In genomic region chr2:33304032-33304864, GRCh38 we compare ENCODE assay signal across 20 cellular contexts.
DNase-seq lines count a peak whose midpoint lies in the region; ATAC-seq and TF ChIP-seq lines count a peak whose summit lies in the region.
"Had no signal": no experiment of that assay in that cellular context is flagged by ENCODE, and none has a peak within 500 bp of the region (broad histone marks: within the 10 kb centered on the region; RNA-seq: fewer than 3 reads in every experiment).

No MANE protein-coding gene starts in this region.

- H3K4me3 ChIP-seq in Caco-2 (ENCODE audit: low read depth, low read length) (no peak overlapping the region), mucosa of descending colon (no peak overlapping the region), osteoblast (ENCODE audit: insufficient read depth, low read length) (no peak overlapping the region)
- H3K4me3 ChIP-seq: esophagus squamous epithelium had no signal

- CTCF ChIA-PET in Caco-2 (lab: Charles Lee): interaction anchor here (1.6 kb wide), 1 partner anchor 11 kb away, joined by 3 read pairs; no protein-coding TSS in a partner anchor

- H3K9me3 ChIP-seq in Caco-2 (no peaks in the 10 kb centered on the region), mucosa of descending colon (no peaks in the 10 kb centered on the region), osteoblast (ENCODE audit: low read depth, low read length) (no peaks in the 10 kb centered on the region)
- H3K9me3 ChIP-seq: esophagus squamous epithelium had no signal

- ATAC-seq in mucosa of descending colon: peak; percentile 89
- ATAC-seq: activated CD8-positive, alpha-beta T cell treated with anti-CD3 and anti-CD28 coated beads, Interleukin-2, amount 10 ng/mL, durations not matched to agents 7 days and 5 days; sciatic nerve had no signal

- DNase-seq in Caco-2 (peak in 1 of 2 experiments; percentile 12), HuH-7 (ENCODE audit: low spot score) (peak; percentile 4), mucosa of descending colon (no peak), osteoblast (ENCODE audit: insufficient read length, low spot score, missing footprints) (no peak), HK-2 (ENCODE audit: unreplicated experiment) (no peak)
- no peak for DNase-seq in activated T-cell treated with anti-CD3 and anti-CD28 coated beads, Interleukin-2, amount 50 U/mL, for 1 hour
- no peak for DNase-seq in stimulated activated CD4-positive, alpha-beta T cell treated with anti-CD3 and anti-CD28 coated beads, Interleukin-15, amount 100 ng/mL, for 24 hours
- DNase-seq: activated CD8-positive, alpha-beta T cell treated with anti-CD3 and anti-CD28 coated beads, Interleukin-2, amount 10 ng/mL, durations not matched to agents 7 days and 5 days; esophagus squamous epithelium; head of caudate nucleus; IMR-90; kidney; midbrain; NCI-H2107; nucleus accumbens; SHP77 treated with DMSO at 0.1 percent for 48 hours; stimulated activated CD4-positive, alpha-beta T cell treated with anti-CD3 and anti-CD28 coated beads, Interleukin-1b, Interleukin-23, amount 100 ng/mL, for 48 hours; T-helper 2 cell had no signal

- H3K27me3 Mint-ChIP-seq in Caco-2 (ENCODE audit: insufficient read depth, unreplicated experiment) (no peaks in the 10 kb centered on the region), brain (no peaks in the 10 kb centered on the region)

- H3K36me3 ChIP-seq in Caco-2 (ENCODE audit: control insufficient read depth, insufficient read depth, low read length) (no peaks in the 10 kb centered on the region), mucosa of descending colon (ENCODE audit: low read depth) (no peaks in the 10 kb centered on the region), osteoblast (ENCODE audit: insufficient read depth, low read length) (peaks cover 49% of the 10 kb centered on the region)

- intact Hi-C loops in Caco-2 (cut with micrococcal nuclease; ENCODE audit: unreplicated experiment): loop anchor here (1.0 kb wide), 1 partner anchor 499 kb away; no protein-coding TSS in a partner anchor
- intact Hi-C loops in mucosa of descending colon (cut with DNase I, micrococcal nuclease): no loop called here

- TF ChIP-seq CTCF in Caco-2 (IDR thresholded peaks at IDR 0.05; ENCODE audit: insufficient read depth in 1 of 2, low read depth in 1 of 2, low read length in 1 of 2, severe bottlenecking in 1 of 2, unreplicated experiment in 1 of 2) (no peak), brain (conservative IDR thresholded peaks at IDR 0.05) (no peak), mucosa of descending colon (IDR thresholded peaks at IDR 0.05) (no peak), osteoblast (IDR thresholded peaks at IDR 0.05; ENCODE audit: extremely low read depth, low read depth, low read length) (no peak)

- H3K36me3 Mint-ChIP-seq in Caco-2 (ENCODE audit: insufficient read depth, unreplicated experiment) (no peaks in the 10 kb centered on the region), brain (peaks cover 30% of the 10 kb centered on the region)

- peak overlapping the region; percentile 26 for H3K27ac Mint-ChIP-seq in Caco-2 (ENCODE audit: unreplicated experiment)
- peak overlapping the region in 3 of 5 experiments; percentile 2 to 52 (median 35) for H3K27ac Mint-ChIP-seq in brain
- H3K27ac Mint-ChIP-seq: activated CD8-positive, alpha-beta T cell treated with anti-CD3 and anti-CD28 coated beads, Interleukin-2, amount 10 ng/mL, durations not matched to agents 7 days and 5 days had no signal

- H3K9me3 Mint-ChIP-seq in Caco-2 (ENCODE audit: unreplicated experiment): no peaks in the 10 kb centered on the region
- H3K9me3 Mint-ChIP-seq in brain: no peaks in the 10 kb centered on the region

- H3K4me1 Mint-ChIP-seq in Caco-2 (ENCODE audit: low read depth, unreplicated experiment): peaks cover 9% of the 10 kb centered on the region
- H3K4me1 Mint-ChIP-seq in brain: peaks cover 7% of the 10 kb centered on the region

- no TSS peak for BruUV-seq in Caco-2 (replicated peaks; lab: Mats Ljungman, UMichigan)

- POLR2A ChIA-PET in Caco-2 (lab: Charles Lee): no interaction called here

- H3K4me3 Mint-ChIP-seq in Caco-2 (ENCODE audit: unreplicated experiment) (no peak overlapping the region), brain (no peak overlapping the region)
- H3K4me3 Mint-ChIP-seq: activated CD8-positive, alpha-beta T cell treated with anti-CD3 and anti-CD28 coated beads, Interleukin-2, amount 10 ng/mL, durations not matched to agents 7 days and 5 days had no signal

- H3K4me2 ChIP-seq in osteoblast (ENCODE audit: insufficient read depth, low read length): no peak overlapping the region

- H3K27me3 ChIP-seq in Caco-2 (replicated peaks; ENCODE audit: control insufficient read depth, insufficient read depth, low read length) (no peaks in the 10 kb centered on the region), osteoblast (ENCODE audit: insufficient read depth, low read length) (no peaks in the 10 kb centered on the region)
- H3K27me3 ChIP-seq: esophagus squamous epithelium had no signal

- H2AFZ ChIP-seq in osteoblast (ENCODE audit: low read length): no peak overlapping the region

- H3K27ac ChIP-seq in osteoblast (ENCODE audit: low read depth, low read length): no peak overlapping the region
- H3K27ac ChIP-seq: esophagus squamous epithelium had no signal

- no peaks in the 10 kb centered on the region for H4K20me1 ChIP-seq in osteoblast (ENCODE audit: insufficient read depth, low read length)

- H3K4me1 ChIP-seq in Caco-2: peaks cover 7% of the 10 kb centered on the region; the same call in 1 of the 2 replicates
- peaks cover 11% of the 10 kb centered on the region for H3K4me1 ChIP-seq in mucosa of descending colon (ENCODE audit: low read depth)
- no peaks in the 10 kb centered on the region for H3K4me1 ChIP-seq in osteoblast (ENCODE audit: insufficient read depth, low read length)
- H3K4me1 ChIP-seq: esophagus squamous epithelium had no signal

- H3K79me2 ChIP-seq in osteoblast (ENCODE audit: insufficient read depth, low read length): no peaks in the 10 kb centered on the region
